ENCODE assay signal across 1 cellular context in genomic region chr6:43181942-43182860, GRCh38.
TF ChIP-seq lines count a peak whose summit lies in the region.

CUL9 (plus strand) TSS chr6:43182196; CDS start chr6:43184311, 2,115 bp downstream.

TF ChIP-seq in HepG2, 621 proteins besides CTCF, POLR2A, EP300 and RAD21 (continued from another document and continues in another):
- TF ChIP-seq GRHL1 (CRISPR knock-in tag; conservative IDR thresholded peaks at IDR 0.05) (no peak), KDM2A (CRISPR knock-in tag; IDR thresholded peaks at IDR 0.05; ENCODE audit: borderline replicate concordance, low read depth) (peak; percentile 100), HCFC1 (IDR thresholded peaks at IDR 0.05; ENCODE audit: low read depth, low read length) (peak; percentile 31; the same call in 1 of the 2 replicates), IRF9 (CRISPR knock-in tag; IDR thresholded peaks at IDR 0.05; ENCODE audit: borderline replicate concordance) (peak; percentile 99; the same call in 1 of the 2 replicates), SNAPC4 (CRISPR knock-in tag; IDR thresholded peaks at IDR 0.05) (no peak), ZNF496 (CRISPR knock-in tag; IDR thresholded peaks at IDR 0.05; ENCODE audit: insufficient replicate concordance) (no peak), NFE2 (CRISPR knock-in tag; IDR thresholded peaks at IDR 0.05) (no peak), KDM5B (CRISPR knock-in tag; IDR thresholded peaks at IDR 0.05; ENCODE audit: borderline replicate concordance) (peak; percentile 81), CBFB (CRISPR knock-in tag; IDR thresholded peaks at IDR 0.05) (peak; percentile 93), SP1 (IDR thresholded peaks at IDR 0.05) (no peak), SP1 (CRISPR knock-in tag; IDR thresholded peaks at IDR 0.05) (peak; percentile 90), MLXIP (CRISPR knock-in tag; IDR thresholded peaks at IDR 0.05; ENCODE audit: borderline replicate concordance) (no peak; the same call in 1 of the 2 replicates), ZNF678 (CRISPR knock-in tag; IDR thresholded peaks at IDR 0.05) (0 out of 2 replicates have a peak, but pooled peaks have one; percentile 85), ZNF460 (CRISPR knock-in tag; IDR thresholded peaks at IDR 0.05; ENCODE audit: borderline replicate concordance) (no peak; the same call in 1 of the 2 replicates), DPF2 (CRISPR knock-in tag; IDR thresholded peaks at IDR 0.05; ENCODE audit: borderline replicate concordance, low read depth) (no peak), MXD1 (CRISPR knock-in tag; IDR thresholded peaks at IDR 0.05) (peak; percentile 91), NCOR1 (IDR thresholded peaks at IDR 0.05; ENCODE audit: borderline replicate concordance, low read length) (no peak), THAP7 (CRISPR knock-in tag; IDR thresholded peaks at IDR 0.05) (peak; percentile 96), RERE (CRISPR knock-in tag; IDR thresholded peaks at IDR 0.05; ENCODE audit: low read depth) (0 out of 2 replicates have a peak, but pooled peaks have one; percentile 80), ZNF180 (CRISPR knock-in tag; IDR thresholded peaks at IDR 0.05; ENCODE audit: borderline replicate concordance, low read depth) (0 out of 2 replicates have a peak, but pooled peaks have one; percentile 37), TBP (CRISPR knock-in tag; IDR thresholded peaks at IDR 0.05) (no peak), ZNF24 (IDR thresholded peaks at IDR 0.05) (no peak), PLRG1 (conservative IDR thresholded peaks at IDR 0.05) (no peak), ZNF773 (CRISPR knock-in tag; IDR thresholded peaks at IDR 0.05; ENCODE audit: borderline replicate concordance) (no peak), TFE3 (CRISPR knock-in tag; IDR thresholded peaks at IDR 0.05) (peak; percentile 94), BCLAF1 (IDR thresholded peaks at IDR 0.05) (no peak), GABPA (IDR thresholded peaks at IDR 0.05; ENCODE audit: low read depth, low read length) (peak; percentile 76), GABPA (CRISPR knock-in tag; IDR thresholded peaks at IDR 0.05; ENCODE audit: low read depth) (peak; percentile 83), ZNF276 (CRISPR knock-in tag; IDR thresholded peaks at IDR 0.05; ENCODE audit: low read depth) (peak; percentile 84; the same call in 1 of the 2 replicates)
